ENCODE assay signal across 7 cellular contexts in the genomic region with DNA sequence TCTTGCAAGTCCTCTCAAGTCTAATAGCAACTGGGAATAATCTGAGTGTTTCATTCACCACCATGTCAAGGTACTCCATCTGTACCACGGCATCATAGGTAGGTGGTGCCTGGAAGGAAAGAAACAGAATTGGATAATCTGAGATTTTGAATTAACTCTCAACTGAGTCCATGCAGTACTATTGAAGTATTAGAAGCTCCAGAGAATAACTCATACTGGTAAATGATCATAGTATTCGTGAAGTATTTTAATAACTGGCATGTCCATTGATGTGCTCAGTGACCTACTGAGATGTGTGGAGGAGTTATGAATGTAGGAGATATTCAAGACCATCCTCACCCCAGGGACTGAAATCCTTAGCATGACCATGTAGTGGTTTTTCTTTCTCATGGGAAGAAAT. TPM values are rescaled to one million over a fixed set of nuclear protein-coding genes. Genes with fewer than 3 reads are reported as not detected.
"Had no signal": no experiment of that assay in that cellular context is flagged by ENCODE, and none has a peak within 500 bp of the region (broad histone marks: within the 10 kb centered on the region; RNA-seq: fewer than 3 reads in every experiment).

No MANE protein-coding gene starts in this region.

- FAIRE-seq: HTR-8/SVneo had no signal

- H3K27ac ChIP-seq: HL-60 had no signal

- ATAC-seq: K562 had no signal

- H3K4me3 ChIP-seq: K562 had no signal

- DNase-seq: IMR-90, KBM-7, KG1 had no signal

RNA-seq across cellular contexts. Expression of a gene that starts 27.1 kb away (rescaled TPM):
- total RNA-seq: IMR-90 had no signal
- polyA plus RNA-seq: IMR-90 had no signal

RNA-seq across cellular contexts. Expression of a gene that starts 54.6 kb away (rescaled TPM):
- total RNA-seq: HT1080 had no signal
